ENCODE assay signal across 1 cellular context in the genomic region with DNA sequence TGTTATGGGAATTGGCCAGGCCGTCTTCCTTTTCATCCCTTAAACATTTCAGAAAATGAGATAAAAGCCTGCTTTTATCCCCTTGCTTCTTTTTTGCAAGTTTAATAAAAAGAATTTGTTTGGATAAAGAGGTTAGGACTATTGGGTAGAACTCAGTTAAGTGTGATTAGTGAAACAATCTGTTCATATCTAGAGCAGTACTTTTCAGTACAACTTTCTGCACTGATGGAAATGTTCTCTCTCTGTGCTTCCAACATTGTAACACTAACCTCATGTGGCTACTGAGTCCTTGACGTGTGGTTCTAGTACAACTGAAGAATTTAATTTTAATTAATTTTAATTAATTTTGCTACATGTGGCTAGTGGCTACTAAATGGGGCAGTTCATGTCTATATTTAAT.
TF ChIP-seq lines count a peak whose summit lies in the region.

No MANE protein-coding gene starts in this region.

TF ChIP-seq in WTC11, 78 proteins besides CTCF, POLR2A, EP300 and RAD21 (continued from another document):
- TF ChIP-seq, protein P1, sequence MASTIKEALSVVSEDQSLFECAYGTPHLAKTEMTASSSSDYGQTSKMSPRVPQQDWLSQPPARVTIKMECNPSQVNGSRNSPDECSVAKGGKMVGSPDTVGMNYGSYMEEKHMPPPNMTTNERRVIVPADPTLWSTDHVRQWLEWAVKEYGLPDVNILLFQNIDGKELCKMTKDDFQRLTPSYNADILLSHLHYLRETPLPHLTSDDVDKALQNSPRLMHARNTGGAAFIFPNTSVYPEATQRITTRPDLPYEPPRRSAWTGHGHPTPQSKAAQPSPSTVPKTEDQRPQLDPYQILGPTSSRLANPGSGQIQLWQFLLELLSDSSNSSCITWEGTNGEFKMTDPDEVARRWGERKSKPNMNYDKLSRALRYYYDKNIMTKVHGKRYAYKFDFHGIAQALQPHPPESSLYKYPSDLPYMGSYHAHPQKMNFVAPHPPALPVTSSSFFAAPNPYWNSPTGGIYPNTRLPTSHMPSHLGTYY (CRISPR knock-in tag; IDR thresholded peaks at IDR 0.05): no peak
TF ChIP-seq in WTC11: peak in this region for 0.
